10 cellular contexts compared by ENCODE assay signal in the genomic region with DNA sequence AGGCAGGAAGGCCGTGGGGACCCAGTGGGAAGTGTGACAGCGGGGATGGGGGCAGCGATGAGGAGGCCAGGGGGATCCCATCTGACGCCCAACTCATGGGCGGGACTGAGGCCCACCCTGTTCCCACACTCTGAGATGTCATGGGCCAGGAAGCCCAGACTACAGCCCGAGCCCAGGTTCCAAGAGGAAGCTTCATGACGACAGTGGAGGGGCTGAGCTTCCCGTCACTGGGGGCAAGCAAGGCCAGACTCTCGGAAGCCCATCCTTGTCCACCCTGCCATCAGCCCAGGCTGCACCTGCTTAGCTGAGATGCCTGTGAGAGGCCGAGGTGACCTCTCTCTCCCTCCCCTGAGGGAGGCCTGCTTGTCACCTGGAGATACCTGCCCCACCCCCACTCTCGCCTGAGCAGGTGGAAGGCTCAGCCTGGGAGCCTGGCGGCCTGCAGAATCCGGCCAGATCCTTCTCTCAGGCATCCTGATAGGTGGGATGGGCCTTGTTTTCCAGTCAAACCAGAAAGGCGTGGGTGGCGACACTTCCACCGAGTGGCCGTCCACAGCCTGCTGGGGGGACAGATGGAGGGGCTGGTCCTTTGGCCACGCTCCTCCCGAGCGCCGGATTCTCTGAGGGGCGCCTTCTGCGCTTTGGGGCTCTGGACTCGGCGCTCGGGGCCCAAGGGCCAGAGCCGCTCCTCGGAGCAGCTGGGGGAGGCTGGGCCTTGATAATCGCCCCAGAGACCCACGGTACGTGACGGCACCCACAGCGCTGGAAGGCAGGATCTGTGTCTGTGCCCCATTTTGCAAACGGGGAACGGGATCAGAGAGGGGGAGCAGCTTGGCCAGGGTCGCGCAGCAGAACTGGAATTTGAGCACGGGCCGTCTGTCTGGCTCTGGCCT. TPM values are rescaled to one million over a fixed set of nuclear protein-coding genes. Genes with fewer than 3 reads are reported as not detected.
A peak's percentile ranks its signal among the peaks of the same experiment; 100 is the strongest.
DNase-seq lines count a peak whose midpoint lies in the region; ATAC-seq, FAIRE-seq and TF ChIP-seq lines count a peak whose summit lies in the region.
"Had no signal": no experiment of that assay in that cellular context is flagged by ENCODE, and none has a peak within 500 bp of the region (broad histone marks: within the 10 kb centered on the region; RNA-seq: fewer than 3 reads in every experiment).

No MANE protein-coding gene starts in this region.

- no peak for ATAC-seq in CD8-positive, alpha-beta T cell
- ATAC-seq in effector memory CD8-positive, alpha-beta T cell (replicated peaks) = no peak
- ATAC-seq in pancreas = peak; percentile 26 to 37 (median 28)

- H3K4me3 ChIP-seq in CD8-positive, alpha-beta T cell (ENCODE audit: low read depth, low read length) = peak overlapping the region; percentile 22
- peak overlapping the region in 3 of 4 donors; percentile 6 to 44 (median 34) for H3K4me3 ChIP-seq in pancreas

- H3K9me3 Mint-ChIP-seq in CD8-positive, alpha-beta T cell = no peaks in the 10 kb centered on the region
- no peaks in the 10 kb centered on the region for H3K9me3 Mint-ChIP-seq in effector memory CD8-positive, alpha-beta T cell

- H3K36me3 ChIP-seq in CD8-positive, alpha-beta T cell (ENCODE audit: insufficient read depth, low read length) = peaks cover 16% of the 10 kb centered on the region
- H3K36me3 ChIP-seq in pancreas = no peaks in the 10 kb centered on the region

- DNase-seq in CD8-positive, alpha-beta T cell = no peak
- peak; percentile 97 for DNase-seq in NCI-H510A (lab: John Stamatoyannopoulos, UW)
- DNase-seq in effector memory CD8-positive, alpha-beta T cell = no peak
- DNase-seq in pancreas = peak; percentile 80 to 91 (median 85)
- no peak for DNase-seq in GM13976 (ENCODE audit: low spot score)
- no peak for DNase-seq in stimulated activated naive CD4-positive, alpha-beta T cell (lab: John Stamatoyannopoulos, UW)
- no peak for DNase-seq in DMS114 treated with DMSO at 0.1 percent for 48 hours (lab: John Stamatoyannopoulos, UW; ENCODE audit: unreplicated experiment)
- DNase-seq in dermis blood vessel endothelial cell = no peak
- DNase-seq: effector CD4-positive, alpha-beta T cell; NCI-H2227 treated with DMSO at 0.1 percent for 48 hours had no signal

- no peaks in the 10 kb centered on the region for H3K27me3 Mint-ChIP-seq in CD8-positive, alpha-beta T cell (ENCODE audit: low read depth)
- no peaks in the 10 kb centered on the region for H3K27me3 Mint-ChIP-seq in effector memory CD8-positive, alpha-beta T cell

- peaks cover 65% of the 10 kb centered on the region for H3K4me1 ChIP-seq in CD8-positive, alpha-beta T cell (ENCODE audit: insufficient read depth, low read length)
- peaks cover 36 to 56% (median 42%) of the 10 kb centered on the region in 3 donors for H3K4me1 ChIP-seq in pancreas

- peak overlapping the region; percentile 41 for H3K27ac Mint-ChIP-seq in CD8-positive, alpha-beta T cell
- peak overlapping the region; percentile 89 to 92 for H3K27ac Mint-ChIP-seq in effector memory CD8-positive, alpha-beta T cell

- peak overlapping the region; percentile 29 for H3K4me3 Mint-ChIP-seq in CD8-positive, alpha-beta T cell
- H3K4me3 Mint-ChIP-seq in effector memory CD8-positive, alpha-beta T cell = peak overlapping the region; percentile 85 to 89

- no peak for FAIRE-seq in pancreas (lab: Jason Lieb, UNC)

- in situ Hi-C loops in GM13976 (cut with MboI; ENCODE audit: low sequenced_read_pairs, unreplicated experiment) = no loop called here

- H3K4me1 Mint-ChIP-seq in CD8-positive, alpha-beta T cell (ENCODE audit: low read depth) = peaks cover 32% of the 10 kb centered on the region
- H3K4me1 Mint-ChIP-seq in effector memory CD8-positive, alpha-beta T cell (ENCODE audit: low read depth in 2 of 2) = peaks cover 30 to 33% of the 10 kb centered on the region in 2 donors

- no peak for TF ChIP-seq CTCF in CD8-positive, alpha-beta T cell (IDR thresholded peaks at IDR 0.05)
- TF ChIP-seq CTCF in pancreas (IDR thresholded peaks at IDR 0.05) = no peak
- TF ChIP-seq CTCF in GM13976 (IDR thresholded peaks at IDR 0.05; ENCODE audit: borderline replicate concordance, control extremely low read depth, extremely low read depth, insufficient read depth, missing control alignments) = no peak

- CTCF ChIA-PET in CD8-positive, alpha-beta T cell (lab: Charles Lee) = interaction anchor here (0.6 to 1.4 kb wide), 3 partner anchors 11 to 140 kb away, joined by 3 read pairs; no protein-coding TSS in a partner anchor

- intact Hi-C loops in CD8-positive, alpha-beta T cell (cut with DNase I, micrococcal nuclease) = loop anchor here in 1 of 2 experiments (10.0 kb wide), 1 partner anchor 557 kb away; a partner anchor contains a TSS
- intact Hi-C loops in pancreas (cut with DNase I) = no loop called here

- POLR2A ChIA-PET in CD8-positive, alpha-beta T cell (lab: Charles Lee) = interaction anchor here (0.6 to 1.8 kb wide), 3 partner anchors 12 to 74 kb away, joined by 3 to 5 read pairs (median 3); no protein-coding TSS in a partner anchor

- WGBS in pancreas, 2 donors = 32 to 36% methylated on average over 39 of the region's 39 CpGs

- no peaks in the 10 kb centered on the region for H3K9me3 ChIP-seq in CD8-positive, alpha-beta T cell (ENCODE audit: low read length)
- H3K9me3 ChIP-seq in pancreas = no peaks in the 10 kb centered on the region

- no peak overlapping the region for H3K27ac ChIP-seq in CD8-positive, alpha-beta T cell (ENCODE audit: low read depth, low read length)
- H3K27ac ChIP-seq in pancreas = peak overlapping the region; percentile 66 to 93 (median 82)

- peaks cover 10% of the 10 kb centered on the region for H3K36me3 Mint-ChIP-seq in CD8-positive, alpha-beta T cell
- H3K36me3 Mint-ChIP-seq in effector memory CD8-positive, alpha-beta T cell (ENCODE audit: insufficient read depth) = peaks cover 71% of the 10 kb centered on the region

- H3K27me3 ChIP-seq in CD8-positive, alpha-beta T cell (ENCODE audit: insufficient read depth, low read length) = no peaks in the 10 kb centered on the region
- H3K27me3 ChIP-seq in pancreas = no peaks in the 10 kb centered on the region

RNA-seq across cellular contexts. Expression of a gene that starts 4.8 kb away (rescaled TPM):
- 10 to 100 TPM; 58.2 to 64.5 TPM for total RNA-seq in CD8-positive, alpha-beta T cell
- total RNA-seq in pancreas (10 to 100 TPM; 10.9 to 25.0 (median 15.6) TPM), dermis blood vessel endothelial cell (17.4 and 30.3 TPM in 2 replicates)
- polyA plus RNA-seq in pancreas = 1 to 10 TPM; 6.1 to 9.3 TPM

RNA-seq across cellular contexts. Expression of a gene that starts 54.4 kb away (rescaled TPM):
- 10 to 100 TPM; 11.6 to 14.9 TPM for total RNA-seq in CD8-positive, alpha-beta T cell
- total RNA-seq in pancreas = 10 to 100 TPM; 13.4 to 25.3 (median 16.1) TPM
- 10 to 100 TPM; 12.8 to 14.8 TPM for polyA plus RNA-seq in pancreas
- 22.0 and 27.2 TPM in 2 replicates for total RNA-seq in dermis blood vessel endothelial cell

Comparison
In these comparisons a context has a peak if more than half of its experiments do, and no peak if none do; other contexts are left out.
1. ATAC-seq: peak in pancreas (4 of 4); none in CD8-positive, alpha-beta T cell (single experiment) and effector memory CD8-positive, alpha-beta T cell (single experiment).
2. DNase-seq: peak in NCI-H510A (single experiment) and pancreas (6 of 6); none in CD8-positive, alpha-beta T cell (0 of 7), effector memory CD8-positive, alpha-beta T cell (0 of 3), GM13976 (single experiment), stimulated activated naive CD4-positive, alpha-beta T cell (0 of 6), DMS114 treated with DMSO at 0.1 percent for 48 hours (single experiment) and dermis blood vessel endothelial cell (single experiment).